1 cellular context compared by ENCODE assay signal in genomic region chr13:111960152-111960772, GRCh38.
TF ChIP-seq lines count a peak whose summit lies in the region.

No MANE protein-coding gene starts in this region.

TF ChIP-seq in IMR-90, 13 proteins besides CTCF, POLR2A, EP300 and RAD21 (continued from another document):
- TF ChIP-seq, protein P1, sequence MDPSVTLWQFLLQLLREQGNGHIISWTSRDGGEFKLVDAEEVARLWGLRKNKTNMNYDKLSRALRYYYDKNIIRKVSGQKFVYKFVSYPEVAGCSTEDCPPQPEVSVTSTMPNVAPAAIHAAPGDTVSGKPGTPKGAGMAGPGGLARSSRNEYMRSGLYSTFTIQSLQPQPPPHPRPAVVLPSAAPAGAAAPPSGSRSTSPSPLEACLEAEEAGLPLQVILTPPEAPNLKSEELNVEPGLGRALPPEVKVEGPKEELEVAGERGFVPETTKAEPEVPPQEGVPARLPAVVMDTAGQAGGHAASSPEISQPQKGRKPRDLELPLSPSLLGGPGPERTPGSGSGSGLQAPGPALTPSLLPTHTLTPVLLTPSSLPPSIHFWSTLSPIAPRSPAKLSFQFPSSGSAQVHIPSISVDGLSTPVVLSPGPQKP (IDR thresholded peaks at IDR 0.05; ENCODE audit: borderline replicate concordance, low read depth, low read length): no peak
